Comparison of ENCODE assay signal across 8 cellular contexts in the genomic region with DNA sequence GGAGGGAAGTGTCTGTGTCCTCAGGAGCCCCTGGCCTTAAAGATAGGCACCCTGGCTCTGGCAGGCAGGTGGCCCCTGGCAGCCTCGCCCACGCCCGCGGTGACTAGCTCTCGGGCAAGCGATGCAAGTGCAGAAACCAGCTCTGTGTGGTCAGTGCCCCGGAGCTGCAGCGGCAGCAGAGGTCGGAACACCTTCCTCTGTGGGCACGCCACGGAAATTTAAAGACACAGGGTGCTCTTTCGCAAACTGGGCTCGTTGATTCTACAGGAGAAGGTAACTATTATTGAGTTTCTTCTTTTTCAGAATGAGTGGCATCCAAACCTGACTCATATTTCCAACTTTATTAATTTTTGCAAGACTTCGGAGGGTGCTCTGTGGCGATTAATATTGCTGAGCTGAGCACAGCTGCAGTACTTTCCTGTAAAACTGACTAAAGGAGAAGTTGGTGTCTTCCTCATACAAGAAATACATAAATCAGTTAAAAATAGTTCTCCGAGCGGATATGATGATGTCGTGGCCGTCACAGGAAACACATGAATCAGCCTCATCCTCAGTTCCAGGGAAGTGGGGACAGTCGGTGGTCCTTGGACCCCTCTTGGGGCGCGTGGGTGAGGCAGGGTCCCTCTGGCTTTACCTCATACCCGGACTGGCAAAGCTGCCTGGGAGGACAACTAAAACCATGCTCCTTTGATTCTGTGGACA.
A peak's percentile ranks its signal among the peaks of the same experiment; 100 is the strongest.
DNase-seq lines count a peak whose midpoint lies in the region; ATAC-seq, FAIRE-seq and TF ChIP-seq lines count a peak whose summit lies in the region.

No MANE protein-coding gene starts in this region.

- no peak for FAIRE-seq in H54 (lab: Jason Lieb, UNC)

- no peaks in the 10 kb centered on the region for H3K27me3 Mint-ChIP-seq in activated CD8-positive, alpha-beta T cell treated with anti-CD3 and anti-CD28 coated beads for 36 hours

- peak overlapping the region; percentile 2 for H2AFZ ChIP-seq in MM.1S (ENCODE audit: low read length)

- ATAC-seq in activated CD8-positive, alpha-beta T cell treated with anti-CD3 and anti-CD28 coated beads for 36 hours = peak; percentile 48
- no peak for ATAC-seq in HG03460 (IDR thresholded peaks at IDR 0.05; ENCODE audit: unreplicated experiment)

- H3K27ac ChIP-seq in MM.1S (ENCODE audit: low read length) (peak overlapping the region; percentile 69), left ventricle myocardium inferior (replicated peaks) (peak overlapping the region; percentile 66)

- H3K4me2 ChIP-seq in MM.1S (ENCODE audit: low read depth, low read length) = peak overlapping the region; percentile 82

- H3K27me3 ChIP-seq in MM.1S (replicated peaks; ENCODE audit: insufficient read depth, low read length) = peaks cover 6% of the 10 kb centered on the region; the same call in 1 of the 2 replicates
- no peaks in the 10 kb centered on the region for H3K27me3 ChIP-seq in left ventricle myocardium inferior (ENCODE audit: low read depth)

- H3K79me2 ChIP-seq in MM.1S (ENCODE audit: low read length) = no peaks in the 10 kb centered on the region

- peak overlapping the region; percentile 99 for H3K27ac Mint-ChIP-seq in activated CD8-positive, alpha-beta T cell treated with anti-CD3 and anti-CD28 coated beads for 36 hours

- H3K36me3 ChIP-seq in MM.1S (replicated peaks; ENCODE audit: insufficient read depth, low read length) = no peaks in the 10 kb centered on the region
- H3K36me3 ChIP-seq in left ventricle myocardium inferior = no peaks in the 10 kb centered on the region

- H3K9ac ChIP-seq in MM.1S (ENCODE audit: low read length) = peak overlapping the region; percentile 66

- CTCF ChIA-PET in activated CD8-positive, alpha-beta T cell treated with anti-CD3 and anti-CD28 coated beads for 36 hours (lab: Charles Lee) = interaction anchor here (0.6 to 2.4 kb wide), 6 partner anchors 74 to 943 kb away, joined by 3 to 9 read pairs (median 3); no protein-coding TSS in a partner anchor

- no peak for TF ChIP-seq POLR2A in H54 (IDR thresholded peaks at IDR 0.05; ENCODE audit: low read depth, low read length)

- peaks cover 43% of the 10 kb centered on the region for H3K4me1 Mint-ChIP-seq in activated CD8-positive, alpha-beta T cell treated with anti-CD3 and anti-CD28 coated beads for 36 hours (ENCODE audit: low read depth)

- H3K9me3 ChIP-seq in MM.1S (replicated peaks; ENCODE audit: insufficient read depth, low read length) = no peaks in the 10 kb centered on the region
- no peaks in the 10 kb centered on the region for H3K9me3 ChIP-seq in left ventricle myocardium inferior (replicated peaks)

- peak overlapping the region; percentile 67 for H3K4me3 Mint-ChIP-seq in activated CD8-positive, alpha-beta T cell treated with anti-CD3 and anti-CD28 coated beads for 36 hours

- intact Hi-C loops in activated CD8-positive, alpha-beta T cell treated with anti-CD3 and anti-CD28 coated beads for 36 hours (cut with micrococcal nuclease) = no loop called here
- intact Hi-C loops in left ventricle myocardium inferior (cut with micrococcal nuclease) = no loop called here

- H3K4me1 ChIP-seq in MM.1S (ENCODE audit: low read length) (peaks cover 23% of the 10 kb centered on the region), left ventricle myocardium inferior (peaks cover 88% of the 10 kb centered on the region)

- POLR2A ChIA-PET in activated CD8-positive, alpha-beta T cell treated with anti-CD3 and anti-CD28 coated beads for 36 hours (lab: Charles Lee) = interaction anchor here (0.9 to 1.9 kb wide), 11 partner anchors 10 to 336 kb away, joined by 3 to 8 read pairs (median 3); a partner anchor contains a TSS

- peak overlapping the region; percentile 39 for H3K4me3 ChIP-seq in MM.1S (ENCODE audit: low read length)
- peak overlapping the region; percentile 36 for H3K4me3 ChIP-seq in left ventricle myocardium inferior

- DNase-seq in MM.1S (peak; percentile 57), left ventricle myocardium inferior (peak; percentile 57), NCI-H2227 (lab: John Stamatoyannopoulos, UW; ENCODE audit: unreplicated experiment) (no peak), H54 (ENCODE audit: insufficient read length, low spot score) (no peak), midbrain (lab: John Stamatoyannopoulos, UW) (no peak)
- DNase-seq in activated CD8-positive, alpha-beta T cell treated with anti-CD3 and anti-CD28 coated beads for 36 hours = peak; percentile 91
- peak; percentile 35 to 45 for DNase-seq in stimulated activated CD4-positive, alpha-beta T cell treated with anti-CD3 and anti-CD28 coated beads, Interleukin-4, amount 100 ng/mL, for 4 hours

- TF ChIP-seq CTCF in MM.1S (IDR thresholded peaks at IDR 0.05; ENCODE audit: low read length) (no peak), left ventricle myocardium inferior (IDR thresholded peaks at IDR 0.05; ENCODE audit: borderline replicate concordance) (no peak)
- no peak for TF ChIP-seq CTCF in activated CD8-positive, alpha-beta T cell treated with anti-CD3 and anti-CD28 coated beads for 36 hours (IDR thresholded peaks at IDR 0.05)

- H3F3A ChIP-seq in MM.1S (ENCODE audit: insufficient read depth, low read length) = peaks cover 12% of the 10 kb centered on the region

- no peaks in the 10 kb centered on the region for H3K36me3 Mint-ChIP-seq in activated CD8-positive, alpha-beta T cell treated with anti-CD3 and anti-CD28 coated beads for 36 hours (ENCODE audit: low read depth)

- no peaks in the 10 kb centered on the region for H3K9me2 ChIP-seq in MM.1S (replicated peaks; ENCODE audit: insufficient read depth, low read length)

- H3K9me3 Mint-ChIP-seq in activated CD8-positive, alpha-beta T cell treated with anti-CD3 and anti-CD28 coated beads for 36 hours = no peaks in the 10 kb centered on the region

- H4K20me1 ChIP-seq in MM.1S (ENCODE audit: insufficient read depth, low read length) = no peaks in the 10 kb centered on the region

Comparison
In these comparisons a context has a peak if more than half of its experiments do, and no peak if none do; other contexts are left out.
1. DNase-seq: peak in MM.1S (single experiment), activated CD8-positive, alpha-beta T cell treated with anti-CD3 and anti-CD28 coated beads for 36 hours (single experiment), left ventricle myocardium inferior (single experiment) and stimulated activated CD4-positive, alpha-beta T cell treated with anti-CD3 and anti-CD28 coated beads, Interleukin-4, amount 100 ng/mL, for 4 hours (2 of 2); none in NCI-H2227 (single experiment), H54 (single experiment) and midbrain (single experiment).